Comparison of ENCODE assay signal across 19 cellular contexts in the genomic region with DNA sequence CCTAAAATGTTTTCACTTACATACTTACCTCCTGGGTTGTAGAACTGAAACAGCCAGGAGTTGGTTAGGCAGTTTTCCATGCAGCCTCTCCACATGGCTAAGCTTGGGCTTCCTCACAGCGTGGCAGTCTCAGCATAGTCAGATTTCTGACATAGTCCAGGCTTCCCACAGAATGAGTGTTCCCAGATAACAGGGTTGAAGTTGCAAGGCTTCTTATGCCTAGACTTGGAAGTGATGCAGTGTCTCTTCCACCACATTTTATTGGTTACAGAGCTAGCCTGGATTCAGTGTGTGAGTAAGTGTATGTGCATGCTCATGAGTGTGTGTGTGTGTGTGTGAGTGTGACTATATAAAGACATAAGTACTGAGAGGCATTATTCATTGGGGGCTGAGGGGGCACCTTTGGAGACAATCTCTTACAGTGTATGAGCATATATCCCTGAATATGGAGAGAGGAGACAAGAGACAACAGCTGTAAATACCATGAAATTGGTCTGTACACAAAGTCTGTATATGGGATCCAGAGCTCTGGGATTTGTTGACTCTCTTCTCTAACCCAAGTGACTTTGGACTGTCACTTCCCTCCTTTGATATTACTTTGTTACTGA.
DNase-seq lines count a peak whose midpoint lies in the region; ATAC-seq and TF ChIP-seq lines count a peak whose summit lies in the region.
"Had no signal": no experiment of that assay in that cellular context is flagged by ENCODE, and none has a peak within 500 bp of the region (broad histone marks: within the 10 kb centered on the region; RNA-seq: fewer than 3 reads in every experiment).

No MANE protein-coding gene starts in this region.

- no peak for ATAC-seq in GM21526 (IDR thresholded peaks at IDR 0.05; ENCODE audit: low FRiP score, unreplicated experiment)
- ATAC-seq in activated CD8-positive, alpha-beta T cell treated with anti-CD3 and anti-CD28 coated beads, Interleukin-2, amount 10 ng/mL, durations not matched to agents 7 days and 5 days = no peak
- ATAC-seq: CD8-positive, alpha-beta T cell; GM23338 had no signal

- no peak overlapping the region for H4K8ac ChIP-seq in mesenchymal stem cell (ENCODE audit: low read length)

- H3K4me1 ChIP-seq in SJCRH30 (peaks cover 18% of the 10 kb centered on the region), mesenchymal stem cell (ENCODE audit: control insufficient read depth, insufficient read depth, low read depth, low read length) (no peaks in the 10 kb centered on the region)
- H3K4me1 ChIP-seq: BLaER1 had no signal

- no peak overlapping the region for H2BK15ac ChIP-seq in mesenchymal stem cell (ENCODE audit: low read depth, poor library complexity, severe bottlenecking)

- H3K4ac ChIP-seq in mesenchymal stem cell (ENCODE audit: low read depth in 1 of 2, low read length in 2 of 2) = no peak overlapping the region

- H3K4me1 Mint-ChIP-seq in activated T-cell treated with anti-CD3 and anti-CD28 coated beads, Interleukin-2, amount 50 U/mL, for 24 hours (ENCODE audit: low read depth) = peaks cover 5% of the 10 kb centered on the region
- H3K4me1 Mint-ChIP-seq in activated CD8-positive, alpha-beta T cell treated with anti-CD3 and anti-CD28 coated beads, Interleukin-2, amount 10 ng/mL, durations not matched to agents 7 days and 5 days (ENCODE audit: low read depth) = peaks cover 5% of the 10 kb centered on the region
- H3K4me1 Mint-ChIP-seq: GM23338 had no signal

- H3K27me3 ChIP-seq in SJCRH30 (no peaks in the 10 kb centered on the region), mesenchymal stem cell (ENCODE audit: control insufficient read depth in 1 of 2, insufficient read depth in 1 of 2, low read length in 2 of 2) (peaks cover 0 to 14% of the 10 kb centered on the region in 2 experiments)
- H3K27me3 ChIP-seq: BLaER1 had no signal

- H3K27ac ChIP-seq in SJCRH30 (peak overlapping the region; percentile 99), mesenchymal stem cell (ENCODE audit: low read length, poor library complexity, severe bottlenecking) (no peak overlapping the region), coronary artery (no peak overlapping the region)
- H3K27ac ChIP-seq: BLaER1 had no signal

- H3K9me3 ChIP-seq in SJCRH30 (replicated peaks) = peaks cover 12% of the 10 kb centered on the region
- peaks cover 2% of the 10 kb centered on the region for H3K9me3 ChIP-seq in mesenchymal stem cell (ENCODE audit: control insufficient read depth, low read length)
- H3K9me3 ChIP-seq: BLaER1 had no signal

- H3K14ac ChIP-seq in mesenchymal stem cell (ENCODE audit: low read length in 2 of 2) = no peak overlapping the region

- CTCF ChIA-PET in activated CD8-positive, alpha-beta T cell treated with anti-CD3 and anti-CD28 coated beads, Interleukin-2, amount 10 ng/mL, durations not matched to agents 7 days and 5 days (lab: Charles Lee) = no interaction called here

- H3K79me1 ChIP-seq in mesenchymal stem cell (replicated peaks; ENCODE audit: low read length, poor library complexity, severe bottlenecking) = no peaks in the 10 kb centered on the region

- H2BK5ac ChIP-seq in mesenchymal stem cell (ENCODE audit: low read depth, low read length, poor library complexity, severe bottlenecking) = no peak overlapping the region

- H3K36me3 ChIP-seq in SJCRH30 (no peaks in the 10 kb centered on the region), mesenchymal stem cell (ENCODE audit: control insufficient read depth in 1 of 2, insufficient read depth in 2 of 2, low read depth in 1 of 2, low read length in 2 of 2) (no peaks in the 10 kb centered on the region)
- H3K36me3 ChIP-seq: BLaER1 had no signal

- no peak overlapping the region for H3K4me2 ChIP-seq in mesenchymal stem cell (ENCODE audit: low read length, poor library complexity, severe bottlenecking)
- H3K4me2 ChIP-seq: BLaER1, GM23338 had no signal

- POLR2A ChIA-PET in activated CD8-positive, alpha-beta T cell treated with anti-CD3 and anti-CD28 coated beads, Interleukin-2, amount 10 ng/mL, durations not matched to agents 7 days and 5 days (lab: Charles Lee) = no interaction called here

- 35% methylated on average over 1 of the region's 1 CpG for WGBS in mesenchymal stem cell

- H3K23ac ChIP-seq in mesenchymal stem cell (ENCODE audit: low read length in 2 of 2) = no peak overlapping the region

- no peak overlapping the region for H4K91ac ChIP-seq in mesenchymal stem cell (ENCODE audit: low read length)

- no peak overlapping the region for H3K4me3 Mint-ChIP-seq in activated T-cell treated with anti-CD3 and anti-CD28 coated beads, Interleukin-2, amount 50 U/mL, for 24 hours
- H3K4me3 Mint-ChIP-seq in activated CD8-positive, alpha-beta T cell treated with anti-CD3 and anti-CD28 coated beads, Interleukin-2, amount 10 ng/mL, durations not matched to agents 7 days and 5 days = no peak overlapping the region
- H3K4me3 Mint-ChIP-seq: CD8-positive, alpha-beta T cell; GM23338; IgD-negative memory B cell had no signal

- no peak overlapping the region for H2AK5ac ChIP-seq in mesenchymal stem cell (ENCODE audit: low read length, severe bottlenecking)

- no peak overlapping the region for H3K18ac ChIP-seq in mesenchymal stem cell (ENCODE audit: low read depth in 1 of 2, low read length in 2 of 2)

- no peak overlapping the region for H2AFZ ChIP-seq in mesenchymal stem cell (ENCODE audit: low read depth, low read length)
- H2AFZ ChIP-seq: GM23338 had no signal

- H2BK12ac ChIP-seq in mesenchymal stem cell (ENCODE audit: low read length in 2 of 2) = no peak overlapping the region

- H3K4me3 ChIP-seq in SJCRH30 (no peak overlapping the region), fibroblast of mammary gland (ENCODE audit: control insufficient read depth, low read depth, low read length) (no peak overlapping the region), mesenchymal stem cell (ENCODE audit: insufficient read depth in 1 of 2, low read depth in 1 of 2, low read length in 2 of 2) (no peak overlapping the region), coronary artery (no peak overlapping the region)
- H3K4me3 ChIP-seq: BLaER1, GM23338 had no signal

- peaks cover 63% of the 10 kb centered on the region for H3K27me3 Mint-ChIP-seq in activated T-cell treated with anti-CD3 and anti-CD28 coated beads, Interleukin-2, amount 50 U/mL, for 24 hours
- H3K27me3 Mint-ChIP-seq in activated CD8-positive, alpha-beta T cell treated with anti-CD3 and anti-CD28 coated beads, Interleukin-2, amount 10 ng/mL, durations not matched to agents 7 days and 5 days (ENCODE audit: low read depth) = peaks cover 34% of the 10 kb centered on the region

- H3K9ac ChIP-seq in mesenchymal stem cell (ENCODE audit: low read length) = no peak overlapping the region
- H3K9ac ChIP-seq: BLaER1 had no signal

- no peak for TF ChIP-seq CTCF in fibroblast of mammary gland (conservative IDR thresholded peaks at IDR 0.05; ENCODE audit: control insufficient read depth, insufficient read depth, low read depth, low read length)
- TF ChIP-seq CTCF in coronary artery (IDR thresholded peaks at IDR 0.05) = no peak

- no peaks in the 10 kb centered on the region for H3K36me3 Mint-ChIP-seq in activated T-cell treated with anti-CD3 and anti-CD28 coated beads, Interleukin-2, amount 50 U/mL, for 24 hours (ENCODE audit: low read depth)
- no peaks in the 10 kb centered on the region for H3K36me3 Mint-ChIP-seq in activated CD8-positive, alpha-beta T cell treated with anti-CD3 and anti-CD28 coated beads, Interleukin-2, amount 10 ng/mL, durations not matched to agents 7 days and 5 days (ENCODE audit: low read depth)
- H3K36me3 Mint-ChIP-seq: CD8-positive, alpha-beta T cell; IgD-negative memory B cell had no signal

- DNase-seq in ELF-1 (ENCODE audit: low read depth, low spot score) (peak; percentile 34), SJCRH30 (peak; percentile 76 to 87), fibroblast of mammary gland (ENCODE audit: low read depth) (peak; percentile 18), mesenchymal stem cell (peak; percentile 27), coronary artery (ENCODE audit: low spot score) (no peak)
- DNase-seq in activated T-cell treated with anti-CD3 and anti-CD28 coated beads, Interleukin-2, amount 50 U/mL, for 24 hours = no peak
- DNase-seq in activated CD8-positive, alpha-beta T cell treated with anti-CD3 and anti-CD28 coated beads, Interleukin-2, amount 10 ng/mL, durations not matched to agents 7 days and 5 days = no peak
- DNase-seq: 8988T; CD8-positive, alpha-beta T cell; COR-L47; DMS 273 treated with DMSO at 0.1 percent for 48 hours; DMS53; DND-41; EL; HCEC 1CT had no signal

- H3K9me3 Mint-ChIP-seq in activated T-cell treated with anti-CD3 and anti-CD28 coated beads, Interleukin-2, amount 50 U/mL, for 24 hours = no peaks in the 10 kb centered on the region
- H3K9me3 Mint-ChIP-seq in activated CD8-positive, alpha-beta T cell treated with anti-CD3 and anti-CD28 coated beads, Interleukin-2, amount 10 ng/mL, durations not matched to agents 7 days and 5 days (ENCODE audit: insufficient read depth) = no peaks in the 10 kb centered on the region
- H3K9me3 Mint-ChIP-seq: CD8-positive, alpha-beta T cell; GM23338 had no signal

- no peak overlapping the region for H3K27ac Mint-ChIP-seq in activated T-cell treated with anti-CD3 and anti-CD28 coated beads, Interleukin-2, amount 50 U/mL, for 24 hours
- no peak overlapping the region for H3K27ac Mint-ChIP-seq in activated CD8-positive, alpha-beta T cell treated with anti-CD3 and anti-CD28 coated beads, Interleukin-2, amount 10 ng/mL, durations not matched to agents 7 days and 5 days
- H3K27ac Mint-ChIP-seq: CD8-positive, alpha-beta T cell; GM23338; IgD-negative memory B cell had no signal

- no peak overlapping the region for H2BK120ac ChIP-seq in mesenchymal stem cell (ENCODE audit: low read depth, low read length)

Comparison
In these comparisons a context has a peak if more than half of its experiments do, and no peak if none do; other contexts are left out.
1. DNase-seq: peak in ELF-1 (single experiment), SJCRH30 (2 of 2), fibroblast of mammary gland (single experiment) and mesenchymal stem cell (single experiment); none in coronary artery (single experiment), activated T-cell treated with anti-CD3 and anti-CD28 coated beads, Interleukin-2, amount 50 U/mL, for 24 hours (single experiment) and activated CD8-positive, alpha-beta T cell treated with anti-CD3 and anti-CD28 coated beads, Interleukin-2, amount 10 ng/mL, durations not matched to agents 7 days and 5 days (single experiment).